ENCODE assay signal across 21 cellular contexts in genomic region chr7:20208651-20209307, GRCh38. TPM values are rescaled to one million over a fixed set of nuclear protein-coding genes. Genes with fewer than 3 reads are reported as not detected.
DNase-seq lines count a peak whose midpoint lies in the region; ATAC-seq, FAIRE-seq and TF ChIP-seq lines count a peak whose summit lies in the region.
"Had no signal": no experiment of that assay in that cellular context is flagged by ENCODE, and none has a peak within 500 bp of the region (broad histone marks: within the 10 kb centered on the region; RNA-seq: fewer than 3 reads in every experiment).

No MANE protein-coding gene starts in this region.

- TF ChIP-seq POLR2A in A549 (IDR thresholded peaks at IDR 0.05; ENCODE audit: low read length), result no peak

- H3K9me3 ChIP-seq in A549, result peaks cover 15% of the 10 kb centered on the region; the same call in 2 of the 3 replicates
- H3K9me3 ChIP-seq in HEK293 (ENCODE audit: control insufficient read depth, insufficient read depth, low read depth, low read length), result no peaks in the 10 kb centered on the region
- peaks cover 28% of the 10 kb centered on the region for H3K9me3 ChIP-seq in endodermal cell (ENCODE audit: control insufficient read depth, low read length)

- no peaks in the 10 kb centered on the region for H3K27me3 Mint-ChIP-seq in endodermal cell (ENCODE audit: insufficient read depth)
- H3K27me3 Mint-ChIP-seq: CD4-positive, CD25-positive, alpha-beta regulatory T cell had no signal

- H3K4me1 ChIP-seq in A549, result no peaks in the 10 kb centered on the region
- H3K4me1 ChIP-seq in HEK293 (ENCODE audit: control insufficient read depth, insufficient read depth, low read length), result no peaks in the 10 kb centered on the region
- H3K4me1 ChIP-seq in endodermal cell (ENCODE audit: control insufficient read depth, insufficient read depth, low read length), result no peaks in the 10 kb centered on the region

- no peak for TF ChIP-seq CTCF in A549 (IDR thresholded peaks at IDR 0.05)
- TF ChIP-seq CTCF in HEK293 (tag by site-specific recombination; IDR thresholded peaks at IDR 0.05), result no peak
- TF ChIP-seq CTCF in endodermal cell (conservative IDR thresholded peaks at IDR 0.05), result no peak

- H3K4me3 ChIP-seq in A549 (no peak overlapping the region), HEK293 (ENCODE audit: low read depth, low read length) (no peak overlapping the region), endodermal cell (ENCODE audit: low read length) (peak overlapping the region; percentile 57)
- H3K4me3 ChIP-seq: GM23338 had no signal

- no peaks in the 10 kb centered on the region for H3K27me3 ChIP-seq in endodermal cell (ENCODE audit: control insufficient read depth, insufficient read depth, low read length, poor library complexity, severe bottlenecking)

- peaks cover 31% of the 10 kb centered on the region for H3K9me3 Mint-ChIP-seq in endodermal cell

- POLR2A ChIA-PET in A549 (lab: Yijun Ruan, JAX) (no interaction called here), HEK293 (lab: Yijun Ruan, JAX) (no interaction called here)

- TF ChIP-seq RAD21 in A549 (conservative IDR thresholded peaks at IDR 0.05 in 1 of 2, IDR thresholded peaks at IDR 0.05 in 1 of 2), result no peak

- H3K4me1 Mint-ChIP-seq in endodermal cell, result no peaks in the 10 kb centered on the region
- H3K4me1 Mint-ChIP-seq: CD4-positive, CD25-positive, alpha-beta regulatory T cell; GM23338; H9 had no signal

- H3K36me3 ChIP-seq in HEK293 (ENCODE audit: control insufficient read depth in 2 of 2, insufficient read depth in 1 of 2, low read length in 2 of 2) (no peaks in the 10 kb centered on the region), endodermal cell (ENCODE audit: control insufficient read depth, insufficient read depth, low read length) (no peaks in the 10 kb centered on the region)

- H3K9ac ChIP-seq in endodermal cell (ENCODE audit: extremely low read depth, low read length, poor library complexity, severe bottlenecking), result no peak overlapping the region

- FAIRE-seq in A549 (lab: Jason Lieb, UNC), result no peak
- FAIRE-seq: GM12891, GM18507 had no signal

- CTCF ChIA-PET in A549 (lab: Yijun Ruan, JAX), result no interaction called here
- CTCF ChIA-PET in HEK293 (lab: Yijun Ruan, JAX), result interaction anchor here (0.6 kb wide), 1 partner anchor 313 kb away, joined by 3 read pairs; no protein-coding TSS in a partner anchor

- H3K4me2 ChIP-seq in A549, result no peak overlapping the region
- H3K4me2 ChIP-seq: GM23338 had no signal

- DNase-seq in A549 (ENCODE audit: low read depth in 1 of 2, low spot score in 1 of 2), result no peak
- DNase-seq in endodermal cell, result no peak
- no peak for DNase-seq in CD1c-positive myeloid dendritic cell (ENCODE audit: extremely low spot score)
- DNase-seq: 8988T; C1 segment of cervical spinal cord; CD4-positive, CD25-positive, alpha-beta regulatory T cell; CD8-positive, alpha-beta T cell; DMS79; EL; GDM1; H9; HFFc6 had no signal

- no peak overlapping the region for H3K4me3 Mint-ChIP-seq in endodermal cell
- H3K4me3 Mint-ChIP-seq: CD8-positive, alpha-beta T cell; GM23338; H9; HFFc6 had no signal

- no peak overlapping the region for H3K27ac Mint-ChIP-seq in endodermal cell
- H3K27ac Mint-ChIP-seq: CD4-positive, CD25-positive, alpha-beta regulatory T cell; CD8-positive, alpha-beta T cell; GM23338; H9; HFFc6 had no signal

- H3K27ac ChIP-seq in A549, result no peak overlapping the region
- no peak overlapping the region for H3K27ac ChIP-seq in HEK293 (ENCODE audit: extremely low read depth, low read depth, low read length)
- no peak overlapping the region for H3K27ac ChIP-seq in endodermal cell (ENCODE audit: low read depth, low read length)

- H3K36me3 Mint-ChIP-seq in endodermal cell (ENCODE audit: low read depth), result peaks cover 11% of the 10 kb centered on the region
- H3K36me3 Mint-ChIP-seq: CD4-positive, CD25-positive, alpha-beta regulatory T cell; CD8-positive, alpha-beta T cell had no signal

- TF ChIP-seq EP300 in A549 (IDR thresholded peaks at IDR 0.05), result no peak

- WGBS in A549 (ENCODE audit: missing lambda C conversion rate), result 21% methylated on average over 6 of the region's 6 CpGs
- WGBS in endodermal cell (ENCODE audit: insufficient coverage in 1 of 2, insufficient read length in 1 of 2), 2 experiments, result 92 to 95% methylated on average over 6 of the region's 6 CpGs

- ATAC-seq in A549, result no peak
- no peak for ATAC-seq in HG02938 (IDR thresholded peaks at IDR 0.05; ENCODE audit: unreplicated experiment)
- no peak for ATAC-seq in HG02973 (IDR thresholded peaks at IDR 0.05; ENCODE audit: unreplicated experiment)
- ATAC-seq: CD8-positive, alpha-beta T cell; GM23338; HCT116 had no signal

TF ChIP-seq in A549, 52 proteins besides CTCF, POLR2A, EP300 and RAD21:
- TF ChIP-seq HOXA7 (CRISPR knock-in tag; IDR thresholded peaks at IDR 0.05) (no peak), ZFP36 (IDR thresholded peaks at IDR 0.05; ENCODE audit: borderline replicate concordance, partially characterized antibody) (peak; percentile 67)

TF ChIP-seq in HEK293, 187 proteins besides CTCF, POLR2A, EP300 and RAD21:
- TF ChIP-seq ZNF585B (tag by site-specific recombination; IDR thresholded peaks at IDR 0.05) (peak; percentile 85), SETDB1 (IDR thresholded peaks at IDR 0.05; ENCODE audit: insufficient read length, low read length) (peak; percentile 43), ZNF433 (tag by site-specific recombination; IDR thresholded peaks at IDR 0.05; ENCODE audit: low read depth) (no peak)

RNA-seq across cellular contexts. Expression of gene MACC1, which starts 8.4 kb away (rescaled TPM):
- polyA plus RNA-seq in A549 (2011; rRNA removed) (0.01 TPM in 1 of 2 replicates, not detected in the other), A549 (2017; fragmentation: RNase III; extraction: RNeasy Plus Mini Kit Qiagen cat#74134 plus additional on column Dnase treatment) (not detected in 3 replicates)
- not detected in 2 replicates for polyA plus RNA-seq in A549 (2012; cell fraction: cytosol; rRNA removed)
- not detected in 2 replicates for polyA plus RNA-seq in A549 (2012; cell fraction: nucleus; rRNA removed)
- not detected in 2 replicates for polyA minus RNA-seq in A549 (2011; rRNA and poly(A)+ RNA removed)
- total RNA-seq in endodermal cell, result 1 to 10 TPM; 1.4 to 2.0 TPM
- 0.32 TPM for polyA plus RNA-seq in endodermal cell (2013, experiment 1 of 2)
- polyA plus RNA-seq in endodermal cell (2013, experiment 2 of 2), result 0.17 TPM
- total RNA-seq: A673, HFFc6 had no signal
- polyA plus RNA-seq: BJ had no signal
